Comparison of ENCODE assay signal across 27 cellular contexts in the genomic region with DNA sequence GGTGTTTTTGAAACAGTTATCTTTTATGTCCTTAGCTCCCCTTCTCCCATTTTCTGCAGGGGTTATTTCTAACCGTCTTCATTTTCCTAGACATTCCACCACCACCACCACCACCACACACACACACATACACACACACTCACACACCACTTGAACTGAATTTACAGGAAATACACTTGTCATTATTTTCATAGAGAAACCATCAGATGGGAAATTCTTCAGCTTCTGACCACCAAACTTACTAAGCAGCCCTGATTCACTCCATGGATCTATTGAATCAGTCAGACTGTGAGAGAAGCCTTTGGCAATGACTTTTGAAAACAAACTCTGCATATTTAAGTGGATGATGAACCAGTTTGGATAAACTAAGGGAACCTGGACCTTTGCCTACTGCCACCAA.
"Had no signal": no experiment of that assay in that cellular context is flagged by ENCODE, and none has a peak within 500 bp of the region (broad histone marks: within the 10 kb centered on the region; RNA-seq: fewer than 3 reads in every experiment).

No MANE protein-coding gene starts in this region.

- H3K27ac Mint-ChIP-seq: activated B cell treated with CpG ODN at 0.5 μM for 24 hours; activated naive CD4-positive, alpha-beta T cell treated with anti-CD3 and anti-CD28 coated beads for 36 hours; activated naive CD8-positive, alpha-beta T cell treated with anti-CD3 and anti-CD28 coated beads for 36 hours; immature natural killer cell; natural killer cell treated with Interleukin-12 subunit alpha and Interleukin-12 subunit beta and Interleukin-15 and Interleukin-18, amount 100 ng/mL, for 72 hours had no signal

- H3K36me3 Mint-ChIP-seq: immature natural killer cell had no signal

- ATAC-seq: foreskin keratinocyte; heart left ventricle; left lobe of liver; lower lobe of right lung; natural killer cell treated with Interleukin-12 subunit alpha and Interleukin-12 subunit beta and Interleukin-15 and Interleukin-18, amount 100 ng/mL, for 72 hours; right lobe of liver; stimulated activated naive CD8-positive, alpha-beta T cell treated with anti-CD3 and anti-CD28 coated beads, Interleukin-15, Interleukin-2, amounts not matched to agents 100 U/mL and 50 U/mL, for 24 hours had no signal

- H3K27me3 ChIP-seq: adrenal gland, ascending aorta, esophagus squamous epithelium, foreskin keratinocyte, heart left ventricle, right lobe of liver had no signal

- H3K4me1 ChIP-seq: adrenal gland, ascending aorta, esophagus squamous epithelium, foreskin keratinocyte, heart left ventricle, lower lobe of right lung, right lobe of liver had no signal

- H3K36me3 ChIP-seq: adrenal gland, ascending aorta, esophagus squamous epithelium, heart left ventricle, lower lobe of right lung, right lobe of liver, thoracic aorta had no signal

- H3K4me3 Mint-ChIP-seq: activated B cell treated with CpG ODN at 0.5 μM for 24 hours; activated naive CD4-positive, alpha-beta T cell treated with anti-CD3 and anti-CD28 coated beads for 36 hours; immature natural killer cell; natural killer cell treated with Interleukin-12 subunit alpha and Interleukin-12 subunit beta and Interleukin-15 and Interleukin-18, amount 100 ng/mL, for 72 hours had no signal

- H3K4me1 Mint-ChIP-seq: activated B cell treated with CpG ODN at 0.5 μM for 24 hours; activated naive CD8-positive, alpha-beta T cell treated with anti-CD3 and anti-CD28 coated beads for 36 hours; immature natural killer cell had no signal

- H3K27ac ChIP-seq: adrenal gland, ascending aorta, esophagus squamous epithelium, foreskin keratinocyte, heart left ventricle, lower lobe of right lung, right lobe of liver, thoracic aorta had no signal

- H3K4me3 ChIP-seq: adrenal gland, ascending aorta, esophagus squamous epithelium, heart left ventricle, lower lobe of right lung, right lobe of liver, thoracic aorta had no signal

- DNase-seq: activated B cell treated with CpG ODN at 0.5 μM for 24 hours; activated CD4-positive, alpha-beta T cell treated with anti-CD3 and anti-CD28 coated beads, Interleukin-2, amount 50 U/mL, for 4 hours; activated effector memory CD4-positive, alpha-beta T cell treated with anti-CD3 and anti-CD28 coated beads, Interleukin-2, amount 50 U/mL, for 16 hours; activated naive CD4-positive, alpha-beta T cell treated with anti-CD3 and anti-CD28 coated beads for 36 hours; activated naive CD8-positive, alpha-beta T cell treated with anti-CD3 and anti-CD28 coated beads for 36 hours; activated T-cell treated with anti-CD3 and anti-CD28 coated beads for 4 hours; adrenal gland; dermis blood vessel endothelial cell; effector CD4-positive, alpha-beta T cell; esophagus squamous epithelium; foreskin keratinocyte; heart left ventricle; hypothalamus; immature natural killer cell; kidney; lower lobe of right lung; mesendoderm; right lobe of liver; stimulated activated CD4-positive, alpha-beta T cell treated with anti-CD3 and anti-CD28 coated beads, Interleukin-2, amount 100 ng/mL, for 48 hours; stimulated activated naive CD8-positive, alpha-beta T cell treated with anti-CD3 and anti-CD28 coated beads, Interleukin-15, Interleukin-2, amounts not matched to agents 100 U/mL and 50 U/mL, for 24 hours; T-helper 2 cell; trophoblast cell had no signal

- H3K27me3 Mint-ChIP-seq: activated B cell treated with CpG ODN at 0.5 μM for 24 hours had no signal

- H3K9me3 ChIP-seq: thoracic aorta had no signal

- FAIRE-seq: urothelium cell line had no signal
